ENCODE assay signal across 1 cellular context in genomic region chr14:74712499-74713394, GRCh38.
TF ChIP-seq lines count a peak whose summit lies in the region.

TSS of gene AREL1 (minus strand) at chr14:74713080. CDS start at chr14:74685615, 27,465 bp downstream.
TSS of gene FCF1 (plus strand) at chr14:74713144. CDS start at chr14:74713198, 54 bp downstream.

TF ChIP-seq in K562, 482 proteins besides CTCF, POLR2A, EP300 and RAD21 (continued from another document and continues in another):
- no peak for TF ChIP-seq ZHX1 (conservative IDR thresholded peaks at IDR 0.05; ENCODE audit: low read length)
- TF ChIP-seq FOSL1 (tag; conservative IDR thresholded peaks at IDR 0.05): 0 out of 2 replicates have a peak, but pooled peaks have one; percentile 22
- no peak for TF ChIP-seq ZNF175 (CRISPR knock-in tag; IDR thresholded peaks at IDR 0.05; ENCODE audit: low read depth)
- TF ChIP-seq NR3C1 (CRISPR knock-in tag; IDR thresholded peaks at IDR 0.05): no peak
- no peak for TF ChIP-seq NR0B1 (IDR thresholded peaks at IDR 0.05; ENCODE audit: partially characterized antibody)
- no peak for TF ChIP-seq EZH2 (IDR thresholded peaks at IDR 0.05; ENCODE audit: borderline replicate concordance, low read depth, low read length)
- no peak for TF ChIP-seq STAT5B (CRISPR knock-in tag; IDR thresholded peaks at IDR 0.05)
- no peak for TF ChIP-seq JUNB (CRISPR knock-in tag; conservative IDR thresholded peaks at IDR 0.05)
- no peak for TF ChIP-seq HINFP (tag; conservative IDR thresholded peaks at IDR 0.05; ENCODE audit: low read depth)
- no peak for TF ChIP-seq XRCC3 (IDR thresholded peaks at IDR 0.05)
- TF ChIP-seq HDAC6 (IDR thresholded peaks at IDR 0.05; ENCODE audit: low read depth, low read length): no peak
- no peak for TF ChIP-seq MAFG (tag; conservative IDR thresholded peaks at IDR 0.05)
- TF ChIP-seq ATF1 (CRISPR knock-in tag; IDR thresholded peaks at IDR 0.05): peak; percentile 73
- TF ChIP-seq ATF1 (tag; IDR thresholded peaks at IDR 0.05): peak; percentile 97
- TF ChIP-seq HDAC2 (IDR thresholded peaks at IDR 0.05): 0 out of 2 replicates have a peak, but pooled peaks have one; percentile 32
- no peak for TF ChIP-seq MEIS2 (IDR thresholded peaks at IDR 0.05; ENCODE audit: partially characterized antibody)
- TF ChIP-seq ZNF3 (CRISPR knock-in tag; IDR thresholded peaks at IDR 0.05): no peak
- TF ChIP-seq USF1 (CRISPR knock-in tag; IDR thresholded peaks at IDR 0.05): no peak
- TF ChIP-seq ZNF584 (CRISPR knock-in tag; IDR thresholded peaks at IDR 0.05; ENCODE audit: low read depth): no peak
- no peak for TF ChIP-seq ELK1 (CRISPR knock-in tag; IDR thresholded peaks at IDR 0.05)
- no peak for TF ChIP-seq MEF2D (tag; conservative IDR thresholded peaks at IDR 0.05; ENCODE audit: low read depth)
- no peak for TF ChIP-seq ZNF512 (tag; IDR thresholded peaks at IDR 0.05)
- TF ChIP-seq ZNF57 (CRISPR knock-in tag; IDR thresholded peaks at IDR 0.05): no peak
- TF ChIP-seq ZNF134 (CRISPR knock-in tag; conservative IDR thresholded peaks at IDR 0.05): no peak
- TF ChIP-seq TFAM (CRISPR knock-in tag; conservative IDR thresholded peaks at IDR 0.05): no peak
- no peak for TF ChIP-seq SETDB1 (IDR thresholded peaks at IDR 0.05; ENCODE audit: low read length)
- no peak for TF ChIP-seq IRF1 (CRISPR knock-in tag; IDR thresholded peaks at IDR 0.05; ENCODE audit: borderline replicate concordance)
- TF ChIP-seq HNRNPLL (IDR thresholded peaks at IDR 0.05; ENCODE audit: low read depth, low read length, poor library complexity, severe bottlenecking): peak; percentile 29
- no peak for TF ChIP-seq HNRNPUL1 (IDR thresholded peaks at IDR 0.05; ENCODE audit: low read length)
- no peak for TF ChIP-seq ZKSCAN3 (CRISPR knock-in tag; IDR thresholded peaks at IDR 0.05)
- no peak for TF ChIP-seq TSC22D4 (tag; IDR thresholded peaks at IDR 0.05)
- no peak for TF ChIP-seq MIER1 (IDR thresholded peaks at IDR 0.05; ENCODE audit: low read depth)
- peak; percentile 90 for TF ChIP-seq ELF2 (CRISPR knock-in tag; IDR thresholded peaks at IDR 0.05)
- TF ChIP-seq SIN3B (IDR thresholded peaks at IDR 0.05; ENCODE audit: low read depth): peak; percentile 89
- TF ChIP-seq ZNF140 (CRISPR knock-in tag; IDR thresholded peaks at IDR 0.05): no peak
- no peak for TF ChIP-seq CHD2 (IDR thresholded peaks at IDR 0.05; ENCODE audit: low read depth, low read length)
- TF ChIP-seq ZNF274 (IDR thresholded peaks at IDR 0.05; ENCODE audit: borderline replicate concordance, low read depth, low read length): no peak
- TF ChIP-seq HNRNPK (IDR thresholded peaks at IDR 0.05; ENCODE audit: low read depth, low read length, poor library complexity, severe bottlenecking): no peak
- TF ChIP-seq ZNF695 (CRISPR knock-in tag; IDR thresholded peaks at IDR 0.05): no peak
- no peak for TF ChIP-seq LARP7 (IDR thresholded peaks at IDR 0.05)
- no peak for TF ChIP-seq IRF9 (tag; IDR thresholded peaks at IDR 0.05)
- no peak for TF ChIP-seq ZNF609 (CRISPR knock-in tag; IDR thresholded peaks at IDR 0.05; ENCODE audit: borderline replicate concordance)
- TF ChIP-seq SP2 (IDR thresholded peaks at IDR 0.05; ENCODE audit: extremely low read depth, low read depth, low read length, poor library complexity, severe bottlenecking): no peak
- TF ChIP-seq ZMIZ1 (IDR thresholded peaks at IDR 0.05; ENCODE audit: low read depth in 2 of 2, low read length in 2 of 2): no peak
- no peak for TF ChIP-seq JUN (IDR thresholded peaks at IDR 0.05; ENCODE audit: borderline replicate concordance, low read depth, low read length)
- TF ChIP-seq JUN (CRISPR knock-in tag; IDR thresholded peaks at IDR 0.05; ENCODE audit: borderline replicate concordance): no peak
- TF ChIP-seq ZNF76 (CRISPR knock-in tag; IDR thresholded peaks at IDR 0.05; ENCODE audit: borderline replicate concordance): no peak
